Comparison of ENCODE assay signal across 7 cellular contexts in genomic region chr6:119829499-119829898, GRCh38.
DNase-seq lines count a peak whose midpoint lies in the region; ATAC-seq and TF ChIP-seq lines count a peak whose summit lies in the region.
"Not testable (repeated sequence)": the region's sequence is repeated elsewhere in the genome, so short reads cannot be mapped to it uniquely, and the experiment has no call there.

No MANE protein-coding gene starts in this region.

- peaks cover 28% of the 10 kb centered on the region for H3K4me1 Mint-ChIP-seq in endodermal cell

- H3K27me3 ChIP-seq in PC-3 (ENCODE audit: low read length); endodermal cell (ENCODE audit: control insufficient read depth, insufficient read depth, low read length, poor library complexity, severe bottlenecking); smooth muscle cell (ENCODE audit: low read depth): not testable (repeated sequence)

- CTCF ChIA-PET in PC-3 (lab: Charles Lee): not testable (repeated sequence)

- TF ChIP-seq CTCF in PC-3 (conservative IDR thresholded peaks at IDR 0.05; ENCODE audit: low read depth, low read length); endodermal cell (conservative IDR thresholded peaks at IDR 0.05); smooth muscle cell (IDR thresholded peaks at IDR 0.05; ENCODE audit: borderline replicate concordance, insufficient read depth, poor library complexity, severe bottlenecking): not testable (repeated sequence)

- intact Hi-C loops in PC-3 (cut with micrococcal nuclease): not testable (repeated sequence)

- not testable (repeated sequence) for H4K20me1 ChIP-seq in PC-3 (ENCODE audit: low read length); smooth muscle cell (ENCODE audit: low read depth)

- H3K4me1 ChIP-seq in PC-3 (ENCODE audit: insufficient read depth, low read length): peaks cover 40% of the 10 kb centered on the region
- H3K4me1 ChIP-seq in endodermal cell (ENCODE audit: control insufficient read depth, insufficient read depth, low read length); smooth muscle cell (ENCODE audit: low read depth): not testable (repeated sequence)

- DNase-seq in HCEC 1CT (peak; percentile 35), PC-3 (peak; percentile 40), amniotic epithelial cell (ENCODE audit: low read depth) (peak; percentile 39), fibroblast of peridontal ligament (ENCODE audit: extremely low read depth) (peak; percentile 11), islet precursor cell (peak; percentile 82)
- DNase-seq in endodermal cell; smooth muscle cell (lab: John Stamatoyannopoulos, UW; ENCODE audit: unreplicated experiment): not testable (repeated sequence)

- not testable (repeated sequence) for H2AFZ ChIP-seq in PC-3 (ENCODE audit: low read length); smooth muscle cell (ENCODE audit: low read depth)

- H3K27ac ChIP-seq in PC-3 (ENCODE audit: low read length): 0 out of 2 replicates have a peak overlapping the region, but pooled peaks have one; percentile 95
- H3K27ac ChIP-seq in endodermal cell (ENCODE audit: low read depth, low read length): not testable (repeated sequence)
- peak overlapping the region; percentile 54 for H3K27ac ChIP-seq in smooth muscle cell (ENCODE audit: low read depth)

- POLR2A ChIA-PET in PC-3 (lab: Charles Lee; ENCODE audit: unreplicated experiment): not testable (repeated sequence)

- not testable (repeated sequence) for H3K4me3 Mint-ChIP-seq in endodermal cell

- not testable (repeated sequence) for H3F3A ChIP-seq in PC-3 (ENCODE audit: low read length, unreplicated experiment); smooth muscle cell (ENCODE audit: low read depth)

- H3K36me3 ChIP-seq in PC-3 (ENCODE audit: low read depth, low read length); endodermal cell (ENCODE audit: control insufficient read depth, insufficient read depth, low read length); smooth muscle cell (ENCODE audit: low read depth): not testable (repeated sequence)

- not testable (repeated sequence) for H3K4me3 ChIP-seq in PC-3 (ENCODE audit: low read length); endodermal cell (ENCODE audit: low read length); smooth muscle cell

- H3K9me3 ChIP-seq in PC-3 (ENCODE audit: low read length); endodermal cell (ENCODE audit: control insufficient read depth, low read length); smooth muscle cell (replicated peaks; ENCODE audit: low read depth): not testable (repeated sequence)

- BruUV-seq in PC-3 (replicated peaks; lab: Mats Ljungman, UMichigan): not testable (repeated sequence)

- peak overlapping the region; percentile 41 for H3K27ac Mint-ChIP-seq in endodermal cell

- not testable (repeated sequence) for H3K79me2 ChIP-seq in PC-3 (ENCODE audit: low read length); smooth muscle cell (ENCODE audit: low read depth)

- H3K4me2 ChIP-seq in PC-3 (ENCODE audit: low read length); smooth muscle cell: not testable (repeated sequence)

- not testable (repeated sequence) for H3K36me3 Mint-ChIP-seq in endodermal cell (ENCODE audit: low read depth)

- WGBS in endodermal cell (ENCODE audit: insufficient coverage in 1 of 2, insufficient read length in 1 of 2), 2 experiments: 87% methylated on average over 3 to 4 of the region's 4 CpGs
- 74% methylated on average over 4 of the region's 4 CpGs for WGBS in smooth muscle cell (ENCODE audit: low lambda C conversion rate)

- not testable (repeated sequence) for H3K27me3 Mint-ChIP-seq in endodermal cell (ENCODE audit: insufficient read depth)

- H3K9me3 Mint-ChIP-seq in endodermal cell: peaks cover 13% of the 10 kb centered on the region

- H3K9me2 ChIP-seq in PC-3 (replicated peaks; ENCODE audit: low read length): not testable (repeated sequence)

- not testable (repeated sequence) for ATAC-seq in PC-3

- not testable (repeated sequence) for H3K9ac ChIP-seq in PC-3 (ENCODE audit: low read length); endodermal cell (ENCODE audit: extremely low read depth, low read length, poor library complexity, severe bottlenecking); smooth muscle cell (ENCODE audit: low read depth)
